Comparison of ENCODE assay signal across 23 cellular contexts in the genomic region with DNA sequence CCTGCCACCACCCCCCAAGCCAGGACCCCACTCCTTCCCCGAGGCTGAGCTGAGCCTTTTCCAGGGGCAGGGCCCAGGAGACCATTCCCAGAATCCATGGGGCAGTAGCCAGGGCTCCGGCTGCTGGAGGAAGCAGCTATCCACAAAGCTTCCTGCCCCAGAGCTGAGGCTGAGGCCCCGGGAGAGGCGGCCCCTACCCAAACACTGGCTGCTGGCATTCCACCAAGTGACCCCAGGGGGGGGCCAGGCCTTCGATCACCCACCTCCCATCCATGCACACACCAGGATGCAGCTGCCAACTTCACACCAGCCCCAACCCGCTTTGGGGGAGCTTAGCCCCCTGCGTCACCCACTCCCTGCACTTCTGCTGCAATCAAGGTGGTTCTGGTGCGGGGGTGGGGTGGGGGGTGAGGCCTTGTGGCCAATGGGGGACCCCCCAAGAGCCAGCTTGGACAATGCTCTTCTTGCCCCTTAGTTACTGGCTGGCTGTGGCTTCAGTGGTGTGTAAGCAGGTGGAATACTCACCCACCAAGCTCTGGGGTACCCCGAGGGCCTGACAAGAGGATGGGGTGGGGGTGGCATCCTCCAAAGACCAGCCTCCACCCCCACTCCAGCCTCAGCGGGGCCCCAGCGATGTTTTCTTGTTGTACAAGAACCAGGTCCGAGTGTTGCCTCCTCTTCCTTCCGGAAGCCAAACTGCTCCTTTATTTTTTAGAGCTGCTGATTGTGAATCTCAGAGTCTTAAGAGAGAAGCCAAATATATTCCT. TPM values are rescaled to one million over a fixed set of nuclear protein-coding genes. Genes with fewer than 3 reads are reported as not detected.
A peak's percentile ranks its signal among the peaks of the same experiment; 100 is the strongest.
DNase-seq lines count a peak whose midpoint lies in the region; ATAC-seq and TF ChIP-seq lines count a peak whose summit lies in the region.
"Had no signal": no experiment of that assay in that cellular context is flagged by ENCODE, and none has a peak within 500 bp of the region (broad histone marks: within the 10 kb centered on the region; RNA-seq: fewer than 3 reads in every experiment).

No MANE protein-coding gene starts in this region.

- no peaks in the 10 kb centered on the region for H3K27me3 ChIP-seq in dorsolateral prefrontal cortex
- H3K27me3 ChIP-seq in lower lobe of right lung (ENCODE audit: low read depth): no peaks in the 10 kb centered on the region
- H3K27me3 ChIP-seq in tibial artery: peaks cover 0 to 4% of the 10 kb centered on the region in 2 donors
- H3K27me3 ChIP-seq: left lung had no signal

- no peak overlapping the region for H3K4me3 Mint-ChIP-seq in activated naive CD8-positive, alpha-beta T cell treated with anti-CD3 and anti-CD28 coated beads, Interleukin-2, amount 50 U/mL, for 24 hours
- H3K4me3 Mint-ChIP-seq: activated CD8-positive, alpha-beta memory T cell treated with anti-CD3 and anti-CD28 coated beads, Interleukin-2, amount 10 ng/mL, durations not matched to agents 7 days and 5 days; natural killer cell treated with Interleukin-12 subunit alpha and Interleukin-12 subunit beta and Interleukin-15 and Interleukin-18, amount 100 ng/mL, for 72 hours; stimulated activated naive CD8-positive, alpha-beta T cell treated with anti-CD3 and anti-CD28 coated beads, Interleukin-15, Interleukin-2, amounts not matched to agents 100 ng/mL and 50 ng/mL, for 24 hours; T-helper 2 cell treated with Interferon-gamma antibody and Interleukin-4, amounts not matched to agents 5 μg/mL and 100 μg/mL, for 36 hours had no signal

- intact Hi-C loops in dorsolateral prefrontal cortex (cut with DNase I) (loop anchor here in 1 of 2 donors (5.0 kb wide), 1 partner anchor 116 kb away; no protein-coding TSS in a partner anchor), lower lobe of right lung (cut with DNase I) (no loop called here), tibial artery (cut with DNase I; ENCODE audit: low total_unique reads) (no loop called here)

- no peak for TF ChIP-seq CTCF in HEK293 (tag by site-specific recombination; IDR thresholded peaks at IDR 0.05)
- TF ChIP-seq CTCF in dorsolateral prefrontal cortex (IDR thresholded peaks at IDR 0.05 in 54 of 56, conservative IDR thresholded peaks at IDR 0.05 in 2 of 56; ENCODE audit: low read depth in 1 of 56, partially characterized antibody in 56 of 56): no peak
- TF ChIP-seq CTCF in lower lobe of right lung (IDR thresholded peaks at IDR 0.05): no peak
- no peak for TF ChIP-seq CTCF in tibial artery (IDR thresholded peaks at IDR 0.05)

- DNase-seq in dorsolateral prefrontal cortex (no peak), lower lobe of right lung (no peak), tibial artery (no peak), T-helper 2 cell (no peak)
- DNase-seq in activated effector memory CD4-positive, alpha-beta T cell treated with anti-CD3 and anti-CD28 coated beads, Interleukin-2, amount 50 U/mL, for 16 hours: no peak
- DNase-seq in activated naive CD8-positive, alpha-beta T cell treated with anti-CD3 and anti-CD28 coated beads, Interleukin-2, amount 50 U/mL, for 24 hours: no peak
- DNase-seq: activated CD4-positive, alpha-beta T cell treated with anti-CD3 and anti-CD28 coated beads, Interleukin-2, amount 50 U/mL, for 1 hour; activated CD8-positive, alpha-beta memory T cell treated with anti-CD3 and anti-CD28 coated beads, Interleukin-2, amount 10 ng/mL, durations not matched to agents 7 days and 5 days; activated naive CD4-positive, alpha-beta T cell treated with anti-CD3 and anti-CD28 coated beads, Interleukin-2, amount 50 U/mL, for 16 hours; central memory CD4-positive, alpha-beta T cell; NCI-H1092 treated with DMSO at 0.1 percent for 48 hours; NCI-H187 treated with DMSO at 0.1 percent for 48 hours; NCI-H526 treated with DMSO at 0.1 percent for 48 hours; RPMI8226; WERI-Rb-1 had no signal

- CTCF ChIA-PET in HEK293 (lab: Yijun Ruan, JAX): interaction anchor here (0.6 to 1.1 kb wide), 5 partner anchors 10 to 375 kb away, joined by 3 to 4 read pairs (median 3); no protein-coding TSS in a partner anchor

- H3K4me1 ChIP-seq in HEK293 (ENCODE audit: control insufficient read depth, insufficient read depth, low read length) (no peaks in the 10 kb centered on the region), lower lobe of right lung (peaks cover 71% of the 10 kb centered on the region), tibial artery (peaks cover 10 to 66% (median 32%) of the 10 kb centered on the region in 4 donors)

- no peaks in the 10 kb centered on the region for H3K9me3 Mint-ChIP-seq in activated naive CD8-positive, alpha-beta T cell treated with anti-CD3 and anti-CD28 coated beads, Interleukin-2, amount 50 U/mL, for 24 hours
- H3K9me3 Mint-ChIP-seq: natural killer cell treated with Interleukin-12 subunit alpha and Interleukin-12 subunit beta and Interleukin-15 and Interleukin-18, amount 100 ng/mL, for 72 hours; stimulated activated naive CD8-positive, alpha-beta T cell treated with anti-CD3 and anti-CD28 coated beads, Interleukin-15, Interleukin-2, amounts not matched to agents 100 ng/mL and 50 ng/mL, for 24 hours; T-helper 2 cell treated with Interferon-gamma antibody and Interleukin-4, amounts not matched to agents 5 μg/mL and 100 μg/mL, for 36 hours had no signal

- H3K27ac Mint-ChIP-seq in activated naive CD8-positive, alpha-beta T cell treated with anti-CD3 and anti-CD28 coated beads, Interleukin-2, amount 50 U/mL, for 24 hours: no peak overlapping the region
- H3K27ac Mint-ChIP-seq: activated CD8-positive, alpha-beta memory T cell treated with anti-CD3 and anti-CD28 coated beads, Interleukin-2, amount 10 ng/mL, durations not matched to agents 7 days and 5 days; natural killer cell treated with Interleukin-12 subunit alpha and Interleukin-12 subunit beta and Interleukin-15 and Interleukin-18, amount 100 ng/mL, for 72 hours; stimulated activated naive CD8-positive, alpha-beta T cell treated with anti-CD3 and anti-CD28 coated beads, Interleukin-15, Interleukin-2, amounts not matched to agents 100 ng/mL and 50 ng/mL, for 24 hours; T-helper 2 cell treated with Interferon-gamma antibody and Interleukin-4, amounts not matched to agents 5 μg/mL and 100 μg/mL, for 36 hours had no signal

- H3K4me3 ChIP-seq in HEK293 (ENCODE audit: low read depth, low read length) (no peak overlapping the region), dorsolateral prefrontal cortex (peak overlapping the region in 2 of 59 donors; percentile 4 to 24), lower lobe of right lung (peak overlapping the region; percentile 8), tibial artery (no peak overlapping the region)
- H3K4me3 ChIP-seq: left lung had no signal

- no peak for ATAC-seq in lower lobe of right lung
- no peak for ATAC-seq in activated naive CD8-positive, alpha-beta T cell treated with anti-CD3 and anti-CD28 coated beads, Interleukin-2, amount 50 U/mL, for 24 hours
- ATAC-seq: activated CD8-positive, alpha-beta memory T cell treated with anti-CD3 and anti-CD28 coated beads, Interleukin-2, amount 10 ng/mL, durations not matched to agents 7 days and 5 days; left lung; natural killer cell treated with Interleukin-12 subunit alpha and Interleukin-12 subunit beta and Interleukin-15 and Interleukin-18, amount 100 ng/mL, for 72 hours; SK-N-SH treated with all-trans-retinoic acid at 6 μM for 48 hours had no signal

- H3K36me3 Mint-ChIP-seq in activated naive CD8-positive, alpha-beta T cell treated with anti-CD3 and anti-CD28 coated beads, Interleukin-2, amount 50 U/mL, for 24 hours (ENCODE audit: low read depth): peaks cover 5% of the 10 kb centered on the region

- peaks cover 5% of the 10 kb centered on the region for H3K4me1 Mint-ChIP-seq in activated naive CD8-positive, alpha-beta T cell treated with anti-CD3 and anti-CD28 coated beads, Interleukin-2, amount 50 U/mL, for 24 hours

- no peak overlapping the region for H3K27ac ChIP-seq in HEK293 (ENCODE audit: extremely low read depth, low read depth, low read length)
- peak overlapping the region; percentile 20 to 100 (median 98) for H3K27ac ChIP-seq in dorsolateral prefrontal cortex
- H3K27ac ChIP-seq in lower lobe of right lung: peak overlapping the region; percentile 77
- peak overlapping the region; percentile 58 to 77 for H3K27ac ChIP-seq in tibial artery
- H3K27ac ChIP-seq: WERI-Rb-1 had no signal

- H3K36me3 ChIP-seq in HEK293 (ENCODE audit: control insufficient read depth in 2 of 2, insufficient read depth in 1 of 2, low read length in 2 of 2) (peaks cover 0 to 65% of the 10 kb centered on the region in 2 experiments; a peak in 2 of 3 replicates), lower lobe of right lung (peaks cover 62% of the 10 kb centered on the region), tibial artery (peaks cover 17 to 58% (median 49%) of the 10 kb centered on the region in 3 donors)

- H3K9me3 ChIP-seq in HEK293 (ENCODE audit: control insufficient read depth, insufficient read depth, low read depth, low read length) (no peaks in the 10 kb centered on the region), lower lobe of right lung (no peaks in the 10 kb centered on the region), tibial artery (no peaks in the 10 kb centered on the region)
- H3K9me3 ChIP-seq: left lung had no signal

- H3K27me3 Mint-ChIP-seq in activated naive CD8-positive, alpha-beta T cell treated with anti-CD3 and anti-CD28 coated beads, Interleukin-2, amount 50 U/mL, for 24 hours: no peaks in the 10 kb centered on the region
- H3K27me3 Mint-ChIP-seq: activated CD8-positive, alpha-beta memory T cell treated with anti-CD3 and anti-CD28 coated beads, Interleukin-2, amount 10 ng/mL, durations not matched to agents 7 days and 5 days; natural killer cell treated with Interleukin-12 subunit alpha and Interleukin-12 subunit beta and Interleukin-15 and Interleukin-18, amount 100 ng/mL, for 72 hours; stimulated activated naive CD8-positive, alpha-beta T cell treated with anti-CD3 and anti-CD28 coated beads, Interleukin-15, Interleukin-2, amounts not matched to agents 100 ng/mL and 50 ng/mL, for 24 hours had no signal

- POLR2A ChIA-PET in HEK293 (lab: Yijun Ruan, JAX): interaction anchor here (0.6 to 1.8 kb wide), 7 partner anchors 7 to 388 kb away, joined by 3 to 9 read pairs (median 4); a partner anchor contains a TSS

TF ChIP-seq in HEK293, 187 proteins besides CTCF, POLR2A, EP300 and RAD21 (continues in another document):
- TF ChIP-seq ZBTB21 (tag by site-specific recombination; IDR thresholded peaks at IDR 0.05): no peak

RNA-seq across cellular contexts. Expression of a gene that starts 16.8 kb away (rescaled TPM):
- total RNA-seq in dorsolateral prefrontal cortex (100 to 1,000 TPM in 2 of 120 experiments, 10 to 100 TPM in 118; 49.9 to 110 (median 68.5) TPM), lower lobe of right lung (38.8 TPM)

RNA-seq across cellular contexts. Expression of a gene that starts 22.0 kb away (rescaled TPM):
- total RNA-seq in dorsolateral prefrontal cortex (under 1 TPM in 1 of 120 experiments, not detected in 119; 0.29 TPM), lower lobe of right lung (3.7 TPM)
- total RNA-seq: activated CD8-positive, alpha-beta memory T cell treated with anti-CD3 and anti-CD28 coated beads, Interleukin-2, amount 10 ng/mL, durations not matched to agents 7 days and 5 days; dermis microvascular lymphatic vessel endothelial cell; natural killer cell treated with Interleukin-12 subunit alpha and Interleukin-12 subunit beta and Interleukin-15 and Interleukin-18, amount 100 ng/mL, for 72 hours; osteocyte had no signal

RNA-seq across cellular contexts. Expression of a gene that starts 39.7 kb away (rescaled TPM):
- 100 to 1,000 TPM in 4 of 120 experiments, 10 to 100 TPM in 116; 41.1 to 115 (median 69.7) TPM for total RNA-seq in dorsolateral prefrontal cortex
- 42.0 TPM for total RNA-seq in lower lobe of right lung
- total RNA-seq: natural killer cell treated with Interleukin-12 subunit alpha and Interleukin-12 subunit beta and Interleukin-15 and Interleukin-18, amount 100 ng/mL, for 72 hours; osteocyte had no signal

RNA-seq across cellular contexts. Expression of a gene that starts 45.9 kb away (rescaled TPM):
- total RNA-seq in dorsolateral prefrontal cortex: 1 to 10 TPM in 38 of 120 experiments, under 1 TPM in 51, not detected in 31; 0.19 to 4.3 (median 0.85) TPM
- 6.4 TPM for total RNA-seq in lower lobe of right lung
- total RNA-seq: activated CD8-positive, alpha-beta memory T cell treated with anti-CD3 and anti-CD28 coated beads, Interleukin-2, amount 10 ng/mL, durations not matched to agents 7 days and 5 days; dermis microvascular lymphatic vessel endothelial cell; natural killer cell treated with Interleukin-12 subunit alpha and Interleukin-12 subunit beta and Interleukin-15 and Interleukin-18, amount 100 ng/mL, for 72 hours had no signal
